In the genomic region with DNA sequence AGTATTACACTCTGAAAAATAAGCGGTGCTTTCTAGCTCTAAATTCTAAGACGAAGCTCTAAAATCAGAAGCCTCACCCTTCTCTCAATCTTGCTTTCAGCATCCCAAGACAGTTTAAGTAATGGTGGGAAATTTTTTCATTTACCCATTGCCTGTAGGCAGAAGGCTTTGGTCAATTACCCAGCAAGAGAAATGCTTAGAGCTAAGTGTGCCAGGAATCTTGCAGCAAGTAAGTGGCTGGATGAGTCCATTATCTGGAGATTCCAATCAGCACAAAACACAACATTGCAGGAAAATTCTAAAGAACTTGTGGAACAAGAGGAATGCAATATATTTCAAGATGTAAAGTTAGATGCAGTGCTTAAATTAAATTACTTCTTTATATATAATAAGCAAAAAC, we compare ENCODE assay signal across 1 cellular context.
TF ChIP-seq lines count a peak whose summit lies in the region.

No MANE protein-coding gene starts in this region.

TF ChIP-seq in H1, 55 proteins besides CTCF, POLR2A, EP300 and RAD21 (continued from another document):
- TF ChIP-seq JUN (IDR thresholded peaks at IDR 0.05; ENCODE audit: low read depth, low read length): no peak
- TF ChIP-seq RBBP5 (IDR thresholded peaks at IDR 0.05; ENCODE audit: borderline replicate concordance, low read depth, low read length): no peak
- no peak for TF ChIP-seq BRCA1 (IDR thresholded peaks at IDR 0.05; ENCODE audit: low read depth, low read length)
- TF ChIP-seq CBX5 (IDR thresholded peaks at IDR 0.05; ENCODE audit: low read depth, low read length): no peak
- TF ChIP-seq HDAC2 (IDR thresholded peaks at IDR 0.05; ENCODE audit: borderline replicate concordance in 1 of 2, low read depth in 2 of 2, low read length in 2 of 2): no peak
- no peak for TF ChIP-seq GTF2F1 (IDR thresholded peaks at IDR 0.05; ENCODE audit: borderline replicate concordance, low read depth, low read length)
- no peak for TF ChIP-seq CEBPB (IDR thresholded peaks at IDR 0.05; ENCODE audit: low read depth, low read length)
- TF ChIP-seq, protein P1, sequence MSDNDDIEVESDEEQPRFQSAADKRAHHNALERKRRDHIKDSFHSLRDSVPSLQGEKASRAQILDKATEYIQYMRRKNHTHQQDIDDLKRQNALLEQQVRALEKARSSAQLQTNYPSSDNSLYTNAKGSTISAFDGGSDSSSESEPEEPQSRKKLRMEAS (IDR thresholded peaks at IDR 0.05): no peak
